ENCODE assay signal across 1 cellular context in the genomic region with DNA sequence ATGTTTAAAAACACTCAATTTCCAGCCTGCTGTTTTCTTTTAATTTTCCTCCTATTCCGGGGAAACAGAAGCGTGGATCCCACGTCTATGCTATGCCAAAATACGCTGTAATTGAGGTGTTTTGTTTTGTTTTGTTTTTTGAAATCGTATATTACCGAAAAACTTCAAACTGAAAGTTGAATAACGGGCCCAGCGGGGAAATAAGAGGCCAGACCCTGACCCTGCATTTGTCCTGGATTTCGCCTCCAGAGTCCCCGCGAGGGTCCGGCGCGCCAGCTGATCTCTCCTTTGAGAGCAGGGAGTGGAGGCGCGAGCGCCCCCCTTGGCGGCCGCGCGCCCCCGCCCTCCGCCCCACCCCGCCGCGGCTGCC.
TF ChIP-seq lines count a peak whose summit lies in the region.

No MANE protein-coding gene starts in this region.

TF ChIP-seq in WTC11, 78 proteins besides CTCF, POLR2A, EP300 and RAD21 (continued from another document):
- no peak for TF ChIP-seq AFF4 (CRISPR knock-in tag; IDR thresholded peaks at IDR 0.05; ENCODE audit: borderline replicate concordance)
- no peak for TF ChIP-seq CBFB (CRISPR knock-in tag; IDR thresholded peaks at IDR 0.05; ENCODE audit: low read depth)
- TF ChIP-seq, protein P1, sequence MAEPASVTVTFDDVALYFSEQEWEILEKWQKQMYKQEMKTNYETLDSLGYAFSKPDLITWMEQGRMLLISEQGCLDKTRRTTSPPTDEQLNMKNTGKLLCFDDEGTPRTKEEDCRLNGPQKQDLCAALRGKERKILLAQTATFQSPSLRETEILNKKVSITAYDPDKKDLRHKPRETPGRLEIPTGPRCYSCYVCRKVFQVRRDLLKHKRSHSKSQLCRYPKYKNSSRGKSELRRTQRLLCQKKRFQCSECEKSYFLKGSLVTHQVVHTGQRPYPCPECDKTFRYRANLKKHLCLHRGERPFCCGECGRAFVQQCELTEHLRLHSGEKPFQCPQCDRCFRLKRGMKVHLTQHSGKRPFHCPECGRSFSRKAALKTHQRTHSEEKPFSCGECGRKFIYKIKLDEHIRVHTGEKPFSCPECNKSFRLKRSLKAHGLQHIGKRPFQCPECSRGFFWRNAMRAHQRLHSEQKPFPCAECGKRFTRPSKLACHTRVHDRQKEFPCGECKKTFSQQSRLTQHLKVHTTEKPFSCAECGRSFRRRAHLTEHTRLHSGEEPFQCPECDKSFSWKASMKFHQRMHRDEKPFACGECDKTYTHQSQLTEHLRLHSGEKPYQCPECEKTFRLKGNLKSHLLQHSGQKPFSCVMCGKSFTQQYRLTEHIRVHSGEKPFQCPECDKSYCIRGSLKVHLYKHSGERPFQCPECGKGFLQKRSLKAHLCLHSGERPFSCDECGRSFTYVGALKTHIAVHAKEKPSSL (CRISPR knock-in tag; conservative IDR thresholded peaks at IDR 0.05), result no peak
- TF ChIP-seq, protein P2, sequence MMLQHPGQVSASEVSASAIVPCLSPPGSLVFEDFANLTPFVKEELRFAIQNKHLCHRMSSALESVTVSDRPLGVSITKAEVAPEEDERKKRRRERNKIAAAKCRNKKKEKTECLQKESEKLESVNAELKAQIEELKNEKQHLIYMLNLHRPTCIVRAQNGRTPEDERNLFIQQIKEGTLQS (CRISPR knock-in tag; conservative IDR thresholded peaks at IDR 0.05), result no peak
